1 cellular context compared by ENCODE assay signal in the genomic region with DNA sequence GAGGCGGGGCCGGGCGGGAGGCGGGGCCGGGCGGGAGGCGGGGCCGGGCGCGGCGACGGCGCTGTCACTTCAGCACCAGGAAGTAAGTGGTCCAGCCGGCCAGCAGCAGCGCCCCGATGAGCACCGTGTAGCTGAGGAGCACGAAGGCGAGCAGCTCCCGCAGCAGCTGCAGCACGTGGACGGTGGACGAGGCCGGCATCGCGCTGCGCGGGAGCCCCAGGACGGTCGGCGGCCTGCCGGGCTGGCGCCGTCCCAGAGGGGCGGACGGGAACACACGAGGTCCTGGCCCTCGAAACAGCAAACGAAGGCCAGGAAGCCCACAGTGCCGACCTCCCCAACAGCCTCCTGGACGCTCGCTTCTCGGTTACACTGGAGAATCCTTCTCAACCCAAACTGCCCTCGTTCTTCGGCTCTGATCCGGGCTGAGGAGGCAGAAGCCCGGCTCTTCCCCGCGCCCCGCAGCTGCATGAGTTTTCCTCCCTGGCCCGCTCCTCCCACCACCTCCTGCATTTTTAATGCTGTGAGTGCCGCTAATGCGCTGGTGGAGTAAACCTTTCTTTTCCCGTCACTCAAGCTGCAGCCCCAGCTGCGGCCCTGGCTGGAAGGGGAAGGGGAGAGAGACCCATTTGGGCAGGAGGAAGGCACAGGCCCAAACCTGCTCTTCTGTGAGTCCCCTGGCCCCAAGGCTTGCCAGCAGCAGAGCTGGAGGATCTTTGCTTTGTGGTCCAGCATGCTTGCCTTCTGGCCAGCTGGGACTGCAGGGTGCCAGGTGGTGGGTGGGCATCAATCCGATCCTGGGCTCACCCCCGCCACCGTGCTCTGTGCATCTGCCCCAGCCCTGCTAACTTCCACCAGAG.
TF ChIP-seq lines count a peak whose summit lies in the region.

No MANE protein-coding gene starts in this region.

TF ChIP-seq in HepG2, 621 proteins besides CTCF, POLR2A, EP300 and RAD21 (continued from another document and continues in another):
- TF ChIP-seq PBX3 (CRISPR knock-in tag; IDR thresholded peaks at IDR 0.05; ENCODE audit: borderline replicate concordance) (peak; percentile 82; the same call in 1 of the 2 replicates), XRCC5 (optimal IDR thresholded peaks at IDR 0.05; ENCODE audit: low read length) (no peak), STAT5B (CRISPR knock-in tag; IDR thresholded peaks at IDR 0.05) (0 out of 2 replicates have a peak, but pooled peaks have one; percentile 63), ZNF556 (CRISPR knock-in tag; IDR thresholded peaks at IDR 0.05; ENCODE audit: borderline replicate concordance) (0 out of 2 replicates have a peak, but pooled peaks have one; percentile 19), SP1 (IDR thresholded peaks at IDR 0.05) (no peak), SP1 (CRISPR knock-in tag; IDR thresholded peaks at IDR 0.05) (no peak; the same call in 1 of the 2 replicates), ZNF720 (CRISPR knock-in tag; IDR thresholded peaks at IDR 0.05) (0 out of 2 replicates have a peak, but pooled peaks have one; percentile 78), GPBP1L1 (CRISPR knock-in tag; IDR thresholded peaks at IDR 0.05) (no peak), CENPT (CRISPR knock-in tag; IDR thresholded peaks at IDR 0.05; ENCODE audit: low read depth) (peak; percentile 99), ZNF281 (CRISPR knock-in tag; IDR thresholded peaks at IDR 0.05; ENCODE audit: borderline replicate concordance) (peak; percentile 69; the same call in 1 of the 2 replicates), ZNF788 (CRISPR knock-in tag; IDR thresholded peaks at IDR 0.05; ENCODE audit: borderline replicate concordance) (0 out of 2 replicates have a peak, but pooled peaks have one; percentile 16), REST (IDR thresholded peaks at IDR 0.05; ENCODE audit: borderline replicate concordance in 1 of 2, low read depth in 1 of 2, low read length in 2 of 2) (peak; percentile 68 to 91), ZNF256 (CRISPR knock-in tag; conservative IDR thresholded peaks at IDR 0.05) (peak; percentile 96), ZNF44 (CRISPR knock-in tag; IDR thresholded peaks at IDR 0.05) (no peak), ZNF557 (CRISPR knock-in tag; IDR thresholded peaks at IDR 0.05) (peak; percentile 95), ZC3H4 (CRISPR knock-in tag; IDR thresholded peaks at IDR 0.05; ENCODE audit: borderline replicate concordance) (no peak), ZNF883 (CRISPR knock-in tag; IDR thresholded peaks at IDR 0.05; ENCODE audit: not compliant biosample characterization) (peak; percentile 86), CBX1 (IDR thresholded peaks at IDR 0.05; ENCODE audit: low read depth) (peak; percentile 48), DMAP1 (CRISPR knock-in tag; IDR thresholded peaks at IDR 0.05) (no peak), ZNF747 (CRISPR knock-in tag; IDR thresholded peaks at IDR 0.05; ENCODE audit: borderline replicate concordance) (no peak), MYNN (CRISPR knock-in tag; IDR thresholded peaks at IDR 0.05; ENCODE audit: low read depth) (0 out of 2 replicates have a peak, but pooled peaks have one; percentile 50), ZHX2 (IDR thresholded peaks at IDR 0.05; ENCODE audit: low read depth) (no peak), ZHX2 (CRISPR knock-in tag; IDR thresholded peaks at IDR 0.05; ENCODE audit: borderline replicate concordance) (peak; percentile 87; the same call in 1 of the 2 replicates), ELF3 (CRISPR knock-in tag; IDR thresholded peaks at IDR 0.05) (peak; percentile 98), DDIT3 (CRISPR knock-in tag; IDR thresholded peaks at IDR 0.05) (no peak), NFIB (CRISPR knock-in tag; IDR thresholded peaks at IDR 0.05; ENCODE audit: borderline replicate concordance) (peak; percentile 83; the same call in 1 of the 2 replicates), ZNF792 (CRISPR knock-in tag; IDR thresholded peaks at IDR 0.05) (peak; percentile 95), EEA1 (CRISPR knock-in tag; IDR thresholded peaks at IDR 0.05; ENCODE audit: borderline replicate concordance) (peak; percentile 93), REL (CRISPR knock-in tag; conservative IDR thresholded peaks at IDR 0.05) (peak; percentile 97), ZNF564 (CRISPR knock-in tag; IDR thresholded peaks at IDR 0.05) (peak; percentile 60; the same call in 1 of the 2 replicates), ZNF740 (CRISPR knock-in tag; IDR thresholded peaks at IDR 0.05) (peak; percentile 78), BORCS8-MEF2B (CRISPR knock-in tag; IDR thresholded peaks at IDR 0.05) (peak; percentile 70; the same call in 1 of the 2 replicates), YEATS4 (CRISPR knock-in tag; IDR thresholded peaks at IDR 0.05; ENCODE audit: borderline replicate concordance) (peak; percentile 59; the same call in 1 of the 2 replicates)
